ENCODE assay signal across 2 cellular contexts in the genomic region with DNA sequence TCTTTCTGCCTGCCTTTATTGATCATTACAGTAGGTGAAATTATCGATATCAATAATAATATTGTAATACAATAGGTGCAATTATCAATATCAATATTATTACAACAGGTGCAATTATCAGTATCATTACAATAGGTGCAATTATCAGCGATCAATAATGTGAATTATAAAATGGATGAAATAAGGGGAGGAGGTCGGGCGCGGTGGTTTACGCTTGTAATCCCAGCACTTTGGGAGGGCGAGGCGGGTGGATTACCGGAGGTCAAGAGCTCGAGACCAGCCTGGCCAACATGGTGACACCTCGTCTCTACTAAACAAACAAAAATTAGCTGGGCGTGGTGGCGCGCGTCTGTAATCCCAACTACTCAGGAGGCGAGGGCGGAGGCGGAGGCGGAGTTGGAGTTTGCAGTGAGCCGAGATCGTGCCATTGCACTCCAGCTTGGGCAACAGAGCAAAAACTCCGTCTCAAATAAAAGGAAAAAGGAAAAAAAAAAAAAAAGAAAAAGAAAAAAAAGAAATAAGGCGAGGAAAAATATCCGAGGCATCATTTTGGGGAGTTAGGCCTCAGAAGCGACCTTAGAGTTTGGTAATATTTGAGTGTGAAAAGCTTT.
TF ChIP-seq lines count a peak whose summit lies in the region.

No MANE protein-coding gene starts in this region.

TF ChIP-seq in IMR-90, 13 proteins besides CTCF, POLR2A, EP300 and RAD21:
- TF ChIP-seq CHD1 (IDR thresholded peaks at IDR 0.05; ENCODE audit: low read depth, low read length) (no peak), MXI1 (IDR thresholded peaks at IDR 0.05; ENCODE audit: borderline replicate concordance, low read depth, low read length) (no peak), RCOR1 (IDR thresholded peaks at IDR 0.05; ENCODE audit: insufficient replicate concordance, low read length) (peak; percentile 13), FOS (IDR thresholded peaks at IDR 0.05; ENCODE audit: low read depth, low read length) (no peak), MAZ (IDR thresholded peaks at IDR 0.05; ENCODE audit: borderline replicate concordance, low read depth, low read length) (no peak)
- TF ChIP-seq, protein P1, sequence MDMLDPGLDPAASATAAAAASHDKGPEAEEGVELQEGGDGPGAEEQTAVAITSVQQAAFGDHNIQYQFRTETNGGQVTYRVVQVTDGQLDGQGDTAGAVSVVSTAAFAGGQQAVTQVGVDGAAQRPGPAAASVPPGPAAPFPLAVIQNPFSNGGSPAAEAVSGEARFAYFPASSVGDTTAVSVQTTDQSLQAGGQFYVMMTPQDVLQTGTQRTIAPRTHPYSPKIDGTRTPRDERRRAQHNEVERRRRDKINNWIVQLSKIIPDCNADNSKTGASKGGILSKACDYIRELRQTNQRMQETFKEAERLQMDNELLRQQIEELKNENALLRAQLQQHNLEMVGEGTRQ (IDR thresholded peaks at IDR 0.05; ENCODE audit: low read depth, low read length), result no peak

TF ChIP-seq in GM12891, 5 proteins besides CTCF, POLR2A, EP300 and RAD21:
- no peak for TF ChIP-seq TAF1 (IDR thresholded peaks at IDR 0.05; ENCODE audit: low read depth, low read length)
